12 cellular contexts compared by ENCODE assay signal in genomic region chr6:14165091-14165490, GRCh38. TPM values are rescaled to one million over a fixed set of nuclear protein-coding genes. Genes with fewer than 3 reads are reported as not detected.
DNase-seq lines count a peak whose midpoint lies in the region; ATAC-seq and TF ChIP-seq lines count a peak whose summit lies in the region.
"Had no signal": no experiment of that assay in that cellular context is flagged by ENCODE, and none has a peak within 500 bp of the region (broad histone marks: within the 10 kb centered on the region; RNA-seq: fewer than 3 reads in every experiment).

No MANE protein-coding gene starts in this region.

- peaks cover 17% of the 10 kb centered on the region for H3K27me3 Mint-ChIP-seq in HFFc6 (ENCODE audit: insufficient read depth)

- POLR2A ChIA-PET in AG04449 (lab: Yijun Ruan, JAX), result no interaction called here

- peak; percentile 4 for DNase-seq in AG04449 (ENCODE audit: low read depth, low spot score)
- DNase-seq in HFFc6, result peak; percentile 76
- peak; percentile 92 for DNase-seq in astrocyte of the hippocampus (ENCODE audit: low read depth, low spot score)
- peak; percentile 44 for DNase-seq in foreskin melanocyte
- no peak for DNase-seq in HPDE6-E6E7 (ENCODE audit: extremely low spot score)
- no peak for DNase-seq in cerebellar nuclear complex (lab: John Stamatoyannopoulos, UW)
- DNase-seq: activated CD8-positive, alpha-beta memory T cell treated with anti-CD3 and anti-CD28 coated beads for 24 hours; activated gamma-delta T cell treated with Interleukin-2 at 50 U/mL for 16 hours had no signal

- no peak overlapping the region for H3K27ac Mint-ChIP-seq in HFFc6

- peaks cover 9% of the 10 kb centered on the region for H3K36me3 Mint-ChIP-seq in HFFc6 (ENCODE audit: low read depth)

- H3K9me3 Mint-ChIP-seq in HFFc6, result peaks cover 21% of the 10 kb centered on the region

- TF ChIP-seq CTCF in AG04449 (IDR thresholded peaks at IDR 0.05; ENCODE audit: insufficient read depth, low read length, missing control alignments) (no peak), HFFc6 (IDR thresholded peaks at IDR 0.05) (no peak)

- peaks cover 12% of the 10 kb centered on the region for H3K4me1 Mint-ChIP-seq in HFFc6 (ENCODE audit: low read depth)

- no peak overlapping the region for H3K4me3 Mint-ChIP-seq in HFFc6

- ATAC-seq in GM19023 (IDR thresholded peaks at IDR 0.05; ENCODE audit: unreplicated experiment) (no peak), GM21360 (IDR thresholded peaks at IDR 0.05; ENCODE audit: unreplicated experiment) (no peak)

- H3K4me3 ChIP-seq in AG04449 (ENCODE audit: low read depth, low read length), result no peak overlapping the region
- H3K4me3 ChIP-seq: SJSA1, skin epidermis had no signal

- CTCF ChIA-PET in AG04449 (lab: Yijun Ruan, JAX), result interaction anchor here (1.9 kb wide), 1 partner anchor 20 kb away, joined by 9 read pairs; no protein-coding TSS in a partner anchor

RNA-seq across cellular contexts. Expression of gene CD83, which starts 47.5 kb away (rescaled TPM):
- 1 to 10 TPM in 4 of 6 experiments, under 1 TPM in 2; 0.79 to 1.9 (median 1.1) TPM for total RNA-seq in HFFc6 (2021; fragmentation: NEBNext Ultra II Directional; extraction: Animal tissue kit (Norgen Biotek cat#: 25700))

Comparison
In these comparisons a context has a peak if more than half of its experiments do, and no peak if none do; other contexts are left out.
1. DNase-seq: peak in AG04449 (single experiment), HFFc6 (single experiment), astrocyte of the hippocampus (single experiment) and foreskin melanocyte (single experiment); none in HPDE6-E6E7 (single experiment) and cerebellar nuclear complex (0 of 2).